ENCODE assay signal across 16 cellular contexts in the genomic region with DNA sequence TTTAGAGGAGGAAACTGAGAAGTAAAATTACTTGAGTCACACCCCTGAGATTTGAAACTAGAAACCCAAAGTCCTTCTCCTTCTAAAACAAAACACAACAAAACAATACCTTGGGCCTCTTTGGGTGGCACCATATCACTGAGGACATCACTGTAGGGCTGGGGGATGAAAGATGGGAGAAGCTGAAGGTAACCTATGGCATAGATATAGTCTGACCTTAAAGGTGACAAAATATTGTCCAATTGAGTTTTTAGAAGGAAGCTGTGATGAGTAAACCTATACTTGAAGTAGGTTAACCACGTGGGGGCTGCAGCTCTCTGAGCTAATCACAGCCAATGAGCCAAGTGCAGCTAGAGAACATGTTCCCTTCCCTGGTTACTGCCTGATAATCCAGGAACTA.
"Had no signal": no experiment of that assay in that cellular context is flagged by ENCODE, and none has a peak within 500 bp of the region (broad histone marks: within the 10 kb centered on the region; RNA-seq: fewer than 3 reads in every experiment).

No MANE protein-coding gene starts in this region.

- H3K9me3 Mint-ChIP-seq: naive thymus-derived CD8-positive, alpha-beta T cell; stimulated activated memory B cell treated with anti-CD40 and anti-IgM and Interleukin-4, amounts not matched to agents 10 μg/mL and 1 μg/mL and 100 μg/mL, for 72 hours had no signal

- DNase-seq: colonic mucosa; dermis blood vessel endothelial cell; esophagus squamous epithelium; foreskin fibroblast; glutamatergic neuron; islet precursor cell; mucosa of descending colon; naive thymus-derived CD8-positive, alpha-beta T cell; posterior cingulate gyrus; spleen; stimulated activated CD8-positive, alpha-beta memory T cell treated with anti-CD3 and anti-CD28 coated beads, Interleukin-4, amount 100 ng/mL, for 48 hours; stomach; transverse colon had no signal

- ATAC-seq: gastroesophageal sphincter; mucosa of descending colon; naive thymus-derived CD8-positive, alpha-beta T cell; sciatic nerve; stimulated activated memory B cell treated with anti-CD40 and anti-IgM and Interleukin-4, amounts not matched to agents 10 μg/mL and 1 μg/mL and 100 μg/mL, for 72 hours had no signal

- H3K27me3 Mint-ChIP-seq: stimulated activated memory B cell treated with anti-CD40 and anti-IgM and Interleukin-4, amounts not matched to agents 10 μg/mL and 1 μg/mL and 100 μg/mL, for 72 hours had no signal

- H3K4me3 Mint-ChIP-seq: naive thymus-derived CD8-positive, alpha-beta T cell; stimulated activated memory B cell treated with anti-CD40 and anti-IgM and Interleukin-4, amounts not matched to agents 10 μg/mL and 1 μg/mL and 100 μg/mL, for 72 hours had no signal

- H3K27ac Mint-ChIP-seq: naive thymus-derived CD8-positive, alpha-beta T cell; stimulated activated memory B cell treated with anti-CD40 and anti-IgM and Interleukin-4, amounts not matched to agents 10 μg/mL and 1 μg/mL and 100 μg/mL, for 72 hours had no signal

- H3K36me3 Mint-ChIP-seq: naive thymus-derived CD8-positive, alpha-beta T cell; stimulated activated memory B cell treated with anti-CD40 and anti-IgM and Interleukin-4, amounts not matched to agents 10 μg/mL and 1 μg/mL and 100 μg/mL, for 72 hours had no signal
